In genomic region chr1:76219589-76219914, GRCh38 we compare ENCODE assay signal across 20 cellular contexts.
A peak's percentile ranks its signal among the peaks of the same experiment; 100 is the strongest.
DNase-seq lines count a peak whose midpoint lies in the region; ATAC-seq lines count a peak whose summit lies in the region.
"Had no signal": no experiment of that assay in that cellular context is flagged by ENCODE, and none has a peak within 500 bp of the region (broad histone marks: within the 10 kb centered on the region; RNA-seq: fewer than 3 reads in every experiment).

No MANE protein-coding gene starts in this region.

- H3K27me3 Mint-ChIP-seq in IgD-negative memory B cell (no peaks in the 10 kb centered on the region), naive B cell (no peaks in the 10 kb centered on the region)
- H3K27me3 Mint-ChIP-seq: activated naive CD4-positive, alpha-beta T cell treated with anti-CD3 and anti-CD28 coated beads, Interleukin-2, amount 10 ng/mL, durations not matched to agents 7 days and 5 days had no signal

- H3K4me1 Mint-ChIP-seq in IgD-negative memory B cell = peaks cover 10 to 14% (median 12%) of the 10 kb centered on the region in 3 donors
- peaks cover 26 to 28% (median 26%) of the 10 kb centered on the region in 3 donors for H3K4me1 Mint-ChIP-seq in naive B cell

- peaks cover 4% of the 10 kb centered on the region for H3K36me3 Mint-ChIP-seq in IgD-negative memory B cell
- no peaks in the 10 kb centered on the region for H3K36me3 Mint-ChIP-seq in naive B cell
- H3K36me3 Mint-ChIP-seq: activated naive CD4-positive, alpha-beta T cell treated with anti-CD3 and anti-CD28 coated beads, Interleukin-2, amount 10 ng/mL, durations not matched to agents 7 days and 5 days had no signal

- peak overlapping the region; percentile 43 to 93 (median 87) for H3K27ac Mint-ChIP-seq in IgD-negative memory B cell
- H3K27ac Mint-ChIP-seq in naive B cell = peak overlapping the region; percentile 27 to 97 (median 82)
- H3K27ac Mint-ChIP-seq: activated naive CD4-positive, alpha-beta T cell treated with anti-CD3 and anti-CD28 coated beads, Interleukin-2, amount 10 ng/mL, durations not matched to agents 7 days and 5 days; nephron had no signal

- peak overlapping the region; percentile 6 to 88 (median 60) for H3K4me3 Mint-ChIP-seq in IgD-negative memory B cell
- H3K4me3 Mint-ChIP-seq in naive B cell = peak overlapping the region in 7 of 8 donors; percentile 31 to 76 (median 69)
- H3K4me3 Mint-ChIP-seq: activated naive CD4-positive, alpha-beta T cell treated with anti-CD3 and anti-CD28 coated beads, Interleukin-2, amount 10 ng/mL, durations not matched to agents 7 days and 5 days; nephron had no signal

- DNase-seq in activated CD4-positive, CD25-positive, alpha-beta regulatory T cell (lab: John Stamatoyannopoulos, UW) = no peak
- DNase-seq in naive B cell (peak; percentile 62), SIG-M5 treated with dmso at 0.1 percent for 504 hours (lab: John Stamatoyannopoulos, UW; ENCODE audit: unreplicated experiment) (no peak), H4 (ENCODE audit: low spot score) (no peak)
- DNase-seq: 8988T; activated naive CD4-positive, alpha-beta T cell treated with anti-CD3 and anti-CD28 coated beads, Interleukin-2, amount 10 ng/mL, durations not matched to agents 7 days and 5 days; brain microvascular endothelial cell; dermis blood vessel endothelial cell; DMS79; heart right ventricle; kidney; mesenchymal stem cell; NCI-H1694; NCI-H510A treated with DMSO at 0.1 percent for 48 hours; PC-3 had no signal

- peak; percentile 24 to 32 for ATAC-seq in activated CD4-positive, CD25-positive, alpha-beta regulatory T cell treated with anti-CD3 and anti-CD28 coated beads, Interleukin-2, amount 50 U/mL, for 24 hours
- peak; percentile 59 for ATAC-seq in GM19463 (IDR thresholded peaks at IDR 0.05; ENCODE audit: unreplicated experiment)
- peak; percentile 73 to 77 for ATAC-seq in naive B cell (ENCODE audit: low read depth in 2 of 2)
- no peak for ATAC-seq in HG02642 (IDR thresholded peaks at IDR 0.05; ENCODE audit: poor library complexity, unreplicated experiment)
- ATAC-seq: heart right ventricle, PC-3 had no signal

- H3K9me3 Mint-ChIP-seq in IgD-negative memory B cell (peaks cover 0 to 7% (median 3%) of the 10 kb centered on the region in 3 donors), naive B cell (no peaks in the 10 kb centered on the region)
- H3K9me3 Mint-ChIP-seq: nephron had no signal
